Comparison of ENCODE assay signal across 8 cellular contexts in the genomic region with DNA sequence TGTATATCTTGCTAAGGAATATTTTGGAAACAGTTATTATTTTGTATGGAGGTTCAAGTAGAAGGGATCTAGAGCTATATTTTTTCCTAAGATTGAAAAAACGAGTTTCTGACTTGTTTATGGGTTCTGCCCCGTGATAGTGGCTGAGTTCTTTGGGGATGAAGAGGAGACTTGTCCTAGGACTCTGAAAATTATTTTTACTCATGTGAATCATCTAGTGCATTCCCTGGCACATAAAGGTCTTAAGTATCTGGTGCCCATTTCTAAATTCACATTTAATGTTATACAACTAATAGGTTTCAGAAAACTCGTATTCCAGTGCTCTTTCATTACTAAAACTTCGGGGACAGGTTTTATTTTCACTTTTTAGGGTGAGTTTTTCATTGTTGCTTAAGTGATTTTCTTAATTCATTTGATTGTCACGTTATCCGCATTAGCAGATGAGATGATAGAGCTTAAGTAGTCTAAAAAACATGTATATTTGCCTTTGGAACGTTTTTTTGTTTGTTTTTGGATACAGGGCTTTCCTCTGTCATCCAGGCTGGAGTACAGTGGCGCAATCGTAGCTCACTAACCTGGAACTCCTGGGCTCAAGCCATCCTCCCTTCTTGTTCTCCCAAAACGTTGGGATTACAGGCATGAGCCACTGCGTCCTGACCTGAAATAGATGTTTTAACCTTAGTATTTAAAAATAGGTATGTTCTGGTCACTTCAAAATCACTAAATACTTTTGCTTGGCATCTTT. TPM values are rescaled to one million over a fixed set of nuclear protein-coding genes. Genes with fewer than 3 reads are reported as not detected.
DNase-seq lines count a peak whose midpoint lies in the region; FAIRE-seq and TF ChIP-seq lines count a peak whose summit lies in the region.

No MANE protein-coding gene starts in this region.

- H4K20me1 ChIP-seq in endothelial cell of umbilical vein (replicated peaks; ENCODE audit: control insufficient read depth, extremely low read depth, insufficient read depth, low read length), result peaks cover 3% of the 10 kb centered on the region

- H3K27me3 ChIP-seq in GM06990 (replicated peaks; ENCODE audit: control insufficient read depth, insufficient read depth, low read length), result no peaks in the 10 kb centered on the region
- no peaks in the 10 kb centered on the region for H3K27me3 ChIP-seq in Peyer's patch
- H3K27me3 ChIP-seq in endothelial cell of umbilical vein (ENCODE audit: control insufficient read depth in 2 of 2, insufficient read depth in 2 of 2, low read length in 2 of 2), result no peaks in the 10 kb centered on the region

- H3K9me3 Mint-ChIP-seq in progenitor cell of endocrine pancreas (ENCODE audit: low read depth), result no peaks in the 10 kb centered on the region

- H3K27ac ChIP-seq in Peyer's patch, result peak overlapping the region in 3 of 4 donors; percentile 96 to 100 (median 99)
- H3K27ac ChIP-seq in endothelial cell of umbilical vein (ENCODE audit: insufficient read depth, low read depth, low read length), result peak overlapping the region; percentile 96

- H3K4me3 ChIP-seq in GM06990 (replicated peaks; ENCODE audit: low read depth, low read length) (peak overlapping the region; percentile 100), Peyer's patch (peak overlapping the region in 3 of 4 donors; percentile 73 to 97 (median 91)), endothelial cell of umbilical vein (replicated peaks in 1 of 3; ENCODE audit: insufficient read depth in 1 of 3, low read depth in 1 of 3, low read length in 3 of 3) (peak overlapping the region in 1 of 3 experiments; percentile 88)

- H3K9ac ChIP-seq in endothelial cell of umbilical vein (replicated peaks; ENCODE audit: extremely low read depth, insufficient read depth, low read length), result peak overlapping the region; percentile 96

- POLR2A ChIA-PET in endothelial cell of umbilical vein (lab: Charles Lee), result interaction anchor here (0.6 kb wide), 1 partner anchor 19 kb away, joined by 3 read pairs; no protein-coding TSS in a partner anchor

- H3K79me2 ChIP-seq in endothelial cell of umbilical vein (ENCODE audit: control insufficient read depth, insufficient read depth, low read length), result peaks cover 62% of the 10 kb centered on the region

- H3K9me1 ChIP-seq in endothelial cell of umbilical vein (replicated peaks; ENCODE audit: control insufficient read depth, extremely low read depth, insufficient read depth, low read length), result no peaks in the 10 kb centered on the region

- H3K36me3 Mint-ChIP-seq in progenitor cell of endocrine pancreas (ENCODE audit: insufficient read depth), result peaks cover 4% of the 10 kb centered on the region

- peak overlapping the region; percentile 93 for H3K27ac Mint-ChIP-seq in progenitor cell of endocrine pancreas

- peak overlapping the region; percentile 86 for H3K4me3 Mint-ChIP-seq in progenitor cell of endocrine pancreas (ENCODE audit: low read depth)

- TF ChIP-seq POLR2A in Peyer's patch (IDR thresholded peaks at IDR 0.05), result no peak
- peak; percentile 22 for TF ChIP-seq POLR2A in endothelial cell of umbilical vein (IDR thresholded peaks at IDR 0.05; ENCODE audit: low read depth, low read length)

- peaks cover 34% of the 10 kb centered on the region for H3K4me1 Mint-ChIP-seq in progenitor cell of endocrine pancreas (ENCODE audit: low read depth)

- intact Hi-C loops in endothelial cell of umbilical vein (cut with micrococcal nuclease), result loop anchor here (5.0 kb wide), 1 partner anchor 242 kb away; no protein-coding TSS in a partner anchor

- peak overlapping the region; percentile 94 for H3K4me2 ChIP-seq in endothelial cell of umbilical vein (ENCODE audit: insufficient read depth, low read length)

- BruUV-seq in endothelial cell of umbilical vein (replicated peaks; lab: Mats Ljungman, UMichigan), result no TSS peak

- TF ChIP-seq CTCF in GM06990 (IDR thresholded peaks at IDR 0.05; ENCODE audit: insufficient read depth, low read length, poor library complexity, severe bottlenecking) (no peak), Peyer's patch (IDR thresholded peaks at IDR 0.05) (no peak), endothelial cell of umbilical vein (IDR thresholded peaks at IDR 0.05; ENCODE audit: extremely low read depth in 1 of 2, insufficient read depth in 1 of 2, low read depth in 1 of 2, low read length in 2 of 2) (no peak), progenitor cell of endocrine pancreas (IDR thresholded peaks at IDR 0.05; ENCODE audit: unreplicated experiment) (no peak)

- H3K27me3 Mint-ChIP-seq in progenitor cell of endocrine pancreas, result no peaks in the 10 kb centered on the region

- DNase-seq in GM06990 (ENCODE audit: extremely low read depth, insufficient read length), result no peak
- DNase-seq in Peyer's patch, result no peak
- DNase-seq in endothelial cell of umbilical vein (ENCODE audit: low read depth, low spot score), result no peak
- no peak for DNase-seq in progenitor cell of endocrine pancreas (ENCODE audit: low spot score, unreplicated experiment)
- DNase-seq in cortex of kidney (lab: John Stamatoyannopoulos, UW), result no peak
- DNase-seq in NCI-H82 (lab: John Stamatoyannopoulos, UW), result no peak
- DNase-seq in DMS114 treated with DMSO at 0.1 percent for 48 hours (lab: John Stamatoyannopoulos, UW; ENCODE audit: unreplicated experiment), result no peak
- DNase-seq in hepatic stellate cell (ENCODE audit: low spot score), result no peak

- H3K36me3 ChIP-seq in GM06990 (ENCODE audit: control insufficient read depth, insufficient read depth, low read length), result peaks cover 3% of the 10 kb centered on the region; the same call in 1 of the 2 replicates
- H3K36me3 ChIP-seq in Peyer's patch, result peaks cover 0 to 11% (median 0%) of the 10 kb centered on the region in 3 donors
- peaks cover 4 to 5% of the 10 kb centered on the region in 2 experiments for H3K36me3 ChIP-seq in endothelial cell of umbilical vein (ENCODE audit: control insufficient read depth in 2 of 2, extremely low read depth in 1 of 2, insufficient read depth in 2 of 2, low read length in 2 of 2)

- no peak for FAIRE-seq in endothelial cell of umbilical vein (lab: Jason Lieb, UNC)

- H3K4me1 ChIP-seq in Peyer's patch (peaks cover 0 to 47% (median 6%) of the 10 kb centered on the region in 4 donors), endothelial cell of umbilical vein (ENCODE audit: control insufficient read depth, extremely low read depth, insufficient read depth, low read length) (peaks cover 23% of the 10 kb centered on the region)

- dilution Hi-C loops in endothelial cell of umbilical vein (cut with MboI; ENCODE audit: extremely low pct_ligation_motif_present, low sequenced_read_pairs), result no loop called here

- no peak overlapping the region for H2AFZ ChIP-seq in endothelial cell of umbilical vein (ENCODE audit: low read depth, low read length)

- CTCF ChIA-PET in endothelial cell of umbilical vein (lab: Charles Lee), result interaction anchor here (0.9 to 2.8 kb wide), 4 partner anchors 18 to 107 kb away, joined by 3 to 13 read pairs (median 9); no protein-coding TSS in a partner anchor

- no peaks in the 10 kb centered on the region for H3K9me3 ChIP-seq in Peyer's patch
- H3K9me3 ChIP-seq in endothelial cell of umbilical vein (replicated peaks; ENCODE audit: control insufficient read depth, insufficient read depth, low read length), result no peaks in the 10 kb centered on the region

RNA-seq across cellular contexts. Expression of a gene that starts 2.1 kb away (rescaled TPM):
- total RNA-seq in Peyer's patch, result 10 to 100 TPM; 22.9 to 27.5 (median 23.4) TPM
- total RNA-seq in endothelial cell of umbilical vein, result 29.0 and 30.9 TPM in 2 replicates
- 12.2 and 13.1 TPM in 2 replicates for polyA plus RNA-seq in endothelial cell of umbilical vein
- 12.0 and 13.9 TPM in 2 replicates for polyA plus RNA-seq in endothelial cell of umbilical vein (2011; cell fraction: cytosol; rRNA removed)
- polyA plus RNA-seq in endothelial cell of umbilical vein (2011; cell fraction: nucleus; rRNA removed), result 22.6 and 23.4 TPM in 2 replicates
- 26.5 and 36.0 TPM in 2 replicates for polyA plus RNA-seq in endothelial cell of umbilical vein (2012)
- 62.7 and 69.5 TPM in 2 replicates for polyA minus RNA-seq in endothelial cell of umbilical vein
- 11.5 TPM for polyA minus RNA-seq in endothelial cell of umbilical vein (2011; cell fraction: cytosol; rRNA and poly(A)+ RNA removed)
- polyA minus RNA-seq in endothelial cell of umbilical vein (2011; cell fraction: nucleus; rRNA and poly(A)+ RNA removed), result 15.5 and 23.9 TPM in 2 replicates
- total RNA-seq in progenitor cell of endocrine pancreas, result 61.8 and 62.7 TPM in 2 replicates

RNA-seq across cellular contexts. Expression of a gene that starts 2.7 kb away (rescaled TPM):
- total RNA-seq in Peyer's patch (10 to 100 TPM; 33.3 to 49.5 (median 39.6) TPM), endothelial cell of umbilical vein (11.1 and 13.0 TPM in 2 replicates), progenitor cell of endocrine pancreas (45.7 and 51.4 TPM in 2 replicates)
- polyA plus RNA-seq in endothelial cell of umbilical vein, result 3.5 and 5.2 TPM in 2 replicates
- 5.1 and 5.5 TPM in 2 replicates for polyA plus RNA-seq in endothelial cell of umbilical vein (2011; cell fraction: cytosol; rRNA removed)
- polyA plus RNA-seq in endothelial cell of umbilical vein (2011; cell fraction: nucleus; rRNA removed), result 3.7 and 5.2 TPM in 2 replicates
- 11.9 and 14.2 TPM in 2 replicates for polyA plus RNA-seq in endothelial cell of umbilical vein (2012)
- 2.9 and 4.5 TPM in 2 replicates for polyA minus RNA-seq in endothelial cell of umbilical vein
- polyA minus RNA-seq in endothelial cell of umbilical vein (2011; cell fraction: cytosol; rRNA and poly(A)+ RNA removed), result 6.7 TPM
- polyA minus RNA-seq in endothelial cell of umbilical vein (2011; cell fraction: nucleus; rRNA and poly(A)+ RNA removed), result 6.5 and 8.1 TPM in 2 replicates

RNA-seq across cellular contexts. Expression of a gene that starts 21.9 kb away (rescaled TPM):
- total RNA-seq in Peyer's patch (1 to 10 TPM in 1 of 4 donors, not detected in 3; 1.1 TPM), endothelial cell of umbilical vein (not detected in 2 replicates), progenitor cell of endocrine pancreas (1.2 and 1.4 TPM in 2 replicates)
- polyA plus RNA-seq in endothelial cell of umbilical vein, result not detected in 2 replicates
- polyA plus RNA-seq in endothelial cell of umbilical vein (2011; cell fraction: cytosol; rRNA removed), result not detected in 2 replicates
- not detected in 2 replicates for polyA plus RNA-seq in endothelial cell of umbilical vein (2011; cell fraction: nucleus; rRNA removed)
- polyA plus RNA-seq in endothelial cell of umbilical vein (2012), result not detected in 2 replicates
- not detected in 2 replicates for polyA minus RNA-seq in endothelial cell of umbilical vein
- polyA minus RNA-seq in endothelial cell of umbilical vein (2011; cell fraction: cytosol; rRNA and poly(A)+ RNA removed), result not detected
- polyA minus RNA-seq in endothelial cell of umbilical vein (2011; cell fraction: nucleus; rRNA and poly(A)+ RNA removed), result not detected in 2 replicates

RNA-seq across cellular contexts. Expression of a gene that starts 32.6 kb away (rescaled TPM):
- total RNA-seq in Peyer's patch (not detected), endothelial cell of umbilical vein (not detected in 2 replicates), progenitor cell of endocrine pancreas (not detected in 2 replicates)
- not detected in 2 replicates for polyA plus RNA-seq in endothelial cell of umbilical vein
- not detected in 2 replicates for polyA plus RNA-seq in endothelial cell of umbilical vein (2011; cell fraction: cytosol; rRNA removed)
- polyA plus RNA-seq in endothelial cell of umbilical vein (2011; cell fraction: nucleus; rRNA removed), result not detected in 2 replicates
- polyA plus RNA-seq in endothelial cell of umbilical vein (2012), result not detected in 2 replicates
- polyA minus RNA-seq in endothelial cell of umbilical vein, result not detected in 2 replicates
- not detected for polyA minus RNA-seq in endothelial cell of umbilical vein (2011; cell fraction: cytosol; rRNA and poly(A)+ RNA removed)
- polyA minus RNA-seq in endothelial cell of umbilical vein (2011; cell fraction: nucleus; rRNA and poly(A)+ RNA removed), result not detected in 2 replicates

RNA-seq across cellular contexts. Expression of a gene that starts 35.8 kb away (rescaled TPM):
- 10 to 100 TPM in 3 of 4 donors, 1 to 10 TPM in 1; 8.3 to 34.6 (median 28.4) TPM for total RNA-seq in Peyer's patch
- 0.20 and 0.32 TPM in 2 replicates for total RNA-seq in endothelial cell of umbilical vein
- 0.11 and 0.14 TPM in 2 replicates for polyA plus RNA-seq in endothelial cell of umbilical vein
- 0.01 and 0.08 TPM in 2 replicates for polyA plus RNA-seq in endothelial cell of umbilical vein (2011; cell fraction: cytosol; rRNA removed)
- polyA plus RNA-seq in endothelial cell of umbilical vein (2011; cell fraction: nucleus; rRNA removed), result 0.59 and 0.72 TPM in 2 replicates
- 0.05 TPM in 1 of 2 replicates, not detected in the other for polyA plus RNA-seq in endothelial cell of umbilical vein (2012)
- not detected in 2 replicates for polyA minus RNA-seq in endothelial cell of umbilical vein
- not detected for polyA minus RNA-seq in endothelial cell of umbilical vein (2011; cell fraction: cytosol; rRNA and poly(A)+ RNA removed)
- 0.19 and 0.24 TPM in 2 replicates for polyA minus RNA-seq in endothelial cell of umbilical vein (2011; cell fraction: nucleus; rRNA and poly(A)+ RNA removed)
- total RNA-seq in progenitor cell of endocrine pancreas, result 3.7 and 4.7 TPM in 2 replicates
